ENCODE assay signal across 11 cellular contexts in the genomic region with DNA sequence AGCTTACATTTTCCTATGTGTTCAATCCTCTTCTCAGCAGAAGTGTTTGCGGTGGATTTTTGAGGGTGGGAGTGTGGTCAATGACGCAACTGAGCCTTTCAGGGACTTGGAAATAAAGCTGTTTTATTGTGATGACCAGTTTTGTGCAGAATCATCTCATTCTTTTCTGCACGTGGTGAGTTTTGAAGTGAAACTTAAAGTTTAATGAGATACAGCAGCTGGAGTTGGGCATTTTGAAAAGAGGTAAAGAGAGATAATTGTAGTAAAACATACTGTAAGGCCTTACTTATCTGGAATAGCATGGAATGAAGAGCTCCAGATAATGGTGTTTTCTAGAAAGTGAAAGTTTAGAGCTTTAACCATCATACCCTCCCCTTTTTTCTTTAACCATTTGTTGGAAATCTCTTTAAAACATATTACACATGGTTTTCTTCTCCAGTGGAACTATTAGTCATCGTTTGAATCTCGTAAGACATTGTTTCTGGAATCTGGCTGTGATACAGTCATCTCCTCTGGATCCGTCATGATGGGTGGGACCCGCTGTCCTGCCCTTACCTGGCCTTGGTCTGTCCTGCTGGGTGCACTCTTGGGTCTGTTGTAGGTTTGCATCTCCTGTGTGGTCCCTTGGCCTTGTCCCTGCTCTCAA. TPM values are rescaled to one million over a fixed set of nuclear protein-coding genes. Genes with fewer than 3 reads are reported as not detected.
DNase-seq lines count a peak whose midpoint lies in the region; TF ChIP-seq lines count a peak whose summit lies in the region.
"Had no signal": no experiment of that assay in that cellular context is flagged by ENCODE, and none has a peak within 500 bp of the region (broad histone marks: within the 10 kb centered on the region; RNA-seq: fewer than 3 reads in every experiment).

No MANE protein-coding gene starts in this region.

- no peak for TF ChIP-seq EP300 in sigmoid colon (IDR thresholded peaks at IDR 0.05)

- peaks cover 10% of the 10 kb centered on the region for H3K27me3 Mint-ChIP-seq in activated naive CD4-positive, alpha-beta T cell treated with anti-CD3 and anti-CD28 coated beads for 36 hours (ENCODE audit: low read depth)

- CTCF ChIA-PET in activated naive CD4-positive, alpha-beta T cell treated with anti-CD3 and anti-CD28 coated beads for 36 hours (lab: Charles Lee): interaction anchor here (1.1 kb wide), 1 partner anchor 29 kb away, joined by 4 read pairs; a partner anchor contains a TSS

- 68 to 82% methylated on average over 7 of the region's 7 CpGs for WGBS in sigmoid colon, 2 donors

- no peak overlapping the region for H3K4me3 ChIP-seq in SJSA1
- H3K4me3 ChIP-seq in fibroblast of mammary gland (ENCODE audit: control insufficient read depth, low read depth, low read length): peak overlapping the region; percentile 35
- H3K4me3 ChIP-seq in sigmoid colon: peak overlapping the region in 2 of 4 donors; percentile 2 to 10
- H3K4me3 ChIP-seq: spleen had no signal

- H3K27me3 ChIP-seq in SJSA1 (replicated peaks) (no peaks in the 10 kb centered on the region), sigmoid colon (no peaks in the 10 kb centered on the region)
- H3K27me3 ChIP-seq: spleen had no signal

- H3K27ac Mint-ChIP-seq in activated naive CD4-positive, alpha-beta T cell treated with anti-CD3 and anti-CD28 coated beads for 36 hours: no peak overlapping the region

- no peak for TF ChIP-seq CTCF in fibroblast of mammary gland (conservative IDR thresholded peaks at IDR 0.05; ENCODE audit: control insufficient read depth, insufficient read depth, low read depth, low read length)
- TF ChIP-seq CTCF in sigmoid colon (IDR thresholded peaks at IDR 0.05): no peak

- peaks cover 2% of the 10 kb centered on the region for H3K9me3 Mint-ChIP-seq in activated naive CD4-positive, alpha-beta T cell treated with anti-CD3 and anti-CD28 coated beads for 36 hours

- H3K4me1 ChIP-seq in SJSA1 (replicated peaks): peaks cover 13% of the 10 kb centered on the region
- peaks cover 0 to 38% (median 22%) of the 10 kb centered on the region in 4 donors for H3K4me1 ChIP-seq in sigmoid colon

- H3K27ac ChIP-seq in SJSA1 (0 out of 2 replicates have a peak overlapping the region, but pooled peaks have one; percentile 17), sigmoid colon (peak overlapping the region in 3 of 4 donors; percentile 44 to 66 (median 64))

- peak; percentile 72 for DNase-seq in GM03348 (ENCODE audit: low spot score)
- peak; percentile 47 to 51 for DNase-seq in SJSA1 (ENCODE audit: low read depth in 1 of 2, low spot score in 2 of 2)
- DNase-seq in fibroblast of mammary gland (ENCODE audit: low read depth): peak; percentile 92
- DNase-seq in sigmoid colon: no peak
- DNase-seq in activated naive CD4-positive, alpha-beta T cell treated with anti-CD3 and anti-CD28 coated beads for 36 hours: no peak
- no peak for DNase-seq in UCSD-AML1 (lab: John Stamatoyannopoulos, UW; ENCODE audit: unreplicated experiment)
- DNase-seq in posterior vena cava (ENCODE audit: low spot score): no peak
- no peak for DNase-seq in NCI-H2171 (lab: John Stamatoyannopoulos, UW)
- DNase-seq: activated CD8-positive, alpha-beta memory T cell treated with anti-CD3 and anti-CD28 coated beads for 24 hours; DND-41; spleen had no signal

- H3K9me3 ChIP-seq in SJSA1 (replicated peaks) (no peaks in the 10 kb centered on the region), sigmoid colon (no peaks in the 10 kb centered on the region)
- H3K9me3 ChIP-seq: spleen had no signal

- TF ChIP-seq POLR2A in sigmoid colon (IDR thresholded peaks at IDR 0.05): no peak

- H3K4me1 Mint-ChIP-seq in activated naive CD4-positive, alpha-beta T cell treated with anti-CD3 and anti-CD28 coated beads for 36 hours (ENCODE audit: low read depth): peaks cover 13% of the 10 kb centered on the region

- H3K36me3 ChIP-seq in SJSA1 (no peaks in the 10 kb centered on the region), sigmoid colon (no peaks in the 10 kb centered on the region)
- H3K36me3 ChIP-seq: spleen had no signal

- H3K4me3 Mint-ChIP-seq in activated naive CD4-positive, alpha-beta T cell treated with anti-CD3 and anti-CD28 coated beads for 36 hours: no peak overlapping the region

- intact Hi-C loops in sigmoid colon (cut with DNase I) (no loop called here), posterior vena cava (cut with DNase I) (no loop called here)
- intact Hi-C loops in activated naive CD4-positive, alpha-beta T cell treated with anti-CD3 and anti-CD28 coated beads for 36 hours (cut with micrococcal nuclease): no loop called here

- no peaks in the 10 kb centered on the region for H3K36me3 Mint-ChIP-seq in activated naive CD4-positive, alpha-beta T cell treated with anti-CD3 and anti-CD28 coated beads for 36 hours (ENCODE audit: low read depth)

RNA-seq across cellular contexts. Expression of a gene that starts 29.6 kb away (rescaled TPM):
- total RNA-seq in SJSA1 (2014; rRNA removed; shearing (Covaris generic)): 6.7 and 7.6 TPM in 2 replicates
- total RNA-seq in sigmoid colon: 10 to 100 TPM; 21.8 to 35.2 (median 24.5) TPM
- polyA plus RNA-seq in sigmoid colon: 1 to 10 TPM in 2 of 3 donors, under 1 TPM in 1; 0.46 to 4.2 (median 3.3) TPM
- total RNA-seq in activated naive CD4-positive, alpha-beta T cell treated with anti-CD3 and anti-CD28 coated beads for 36 hours: under 1 TPM; 0.20 to 0.74 TPM
- 10 to 100 TPM; 15.2 to 19.4 TPM for total RNA-seq in posterior vena cava

Comparison
In these comparisons a context has a peak if more than half of its experiments do, and no peak if none do; other contexts are left out.
1. DNase-seq: peak in GM03348 (single experiment), SJSA1 (2 of 2) and fibroblast of mammary gland (single experiment); none in sigmoid colon (single experiment), activated naive CD4-positive, alpha-beta T cell treated with anti-CD3 and anti-CD28 coated beads for 36 hours (single experiment), UCSD-AML1 (single experiment), posterior vena cava (single experiment) and NCI-H2171 (single experiment).